ENCODE assay signal across 8 cellular contexts in genomic region chr1:93629101-93630059, GRCh38. TPM values are rescaled to one million over a fixed set of nuclear protein-coding genes. Genes with fewer than 3 reads are reported as not detected.
DNase-seq lines count a peak whose midpoint lies in the region; ATAC-seq, FAIRE-seq and TF ChIP-seq lines count a peak whose summit lies in the region.

No MANE protein-coding gene starts in this region.

- peaks cover 53% of the 10 kb centered on the region for H3K4me1 ChIP-seq in foreskin keratinocyte
- H3K4me1 ChIP-seq in pancreas = no peaks in the 10 kb centered on the region

- peak; percentile 51 to 65 for ATAC-seq in activated T-cell treated with anti-CD3 and anti-CD28 coated beads, Interleukin-2, amount 50 U/mL, for 72 hours (replicated peaks in 1 of 2)
- ATAC-seq in foreskin keratinocyte (peak; percentile 64), pancreas (peak; percentile 87 to 98 (median 96)), GM21619 (IDR thresholded peaks at IDR 0.05; ENCODE audit: unreplicated experiment) (no peak)

- no peaks in the 10 kb centered on the region for H3K9me3 ChIP-seq in pancreas

- H3K36me3 ChIP-seq in GM06990 (ENCODE audit: control insufficient read depth, insufficient read depth, low read length) (no peaks in the 10 kb centered on the region), pancreas (no peaks in the 10 kb centered on the region)

- 43 to 44% methylated on average over 9 of the region's 9 CpGs for WGBS in pancreas, 2 donors

- no peaks in the 10 kb centered on the region for H3K36me3 Mint-ChIP-seq in activated T-cell treated with anti-CD3 and anti-CD28 coated beads, Interleukin-2, amount 50 U/mL, for 72 hours (ENCODE audit: insufficient read depth in 2 of 2)

- intact Hi-C loops in pancreas (cut with DNase I) = loop anchor here in 2 of 3 donors (5.0 to 10.0 kb wide), 3 partner anchors 183 to 195 kb away; no protein-coding TSS in a partner anchor

- FAIRE-seq in A204.1 (lab: Jason Lieb, UNC) (peak; percentile 98), pancreas (lab: Jason Lieb, UNC) (peak; percentile 96)

- H3K27ac ChIP-seq in foreskin keratinocyte (no peak overlapping the region), pancreas (no peak overlapping the region)

- peak; percentile 41 for DNase-seq in GM06990 (ENCODE audit: extremely low read depth, insufficient read length)
- peak; percentile 68 for DNase-seq in HT1080 (ENCODE audit: low read depth)
- DNase-seq in NCI-H774 (lab: John Stamatoyannopoulos, UW) = peak; percentile 52
- DNase-seq in activated T-cell treated with anti-CD3 and anti-CD28 coated beads, Interleukin-2, amount 50 U/mL, for 72 hours = peak; percentile 39 to 51
- peak; percentile 29 to 66 for DNase-seq in foreskin keratinocyte
- peak in 2 of 6 donors; percentile 32 to 65 for DNase-seq in pancreas

- no peaks in the 10 kb centered on the region for H3K27me3 ChIP-seq in GM06990 (replicated peaks; ENCODE audit: control insufficient read depth, insufficient read depth, low read length)
- H3K27me3 ChIP-seq in foreskin keratinocyte = no peaks in the 10 kb centered on the region
- no peaks in the 10 kb centered on the region for H3K27me3 ChIP-seq in pancreas

- no peak overlapping the region for H3K27ac Mint-ChIP-seq in activated T-cell treated with anti-CD3 and anti-CD28 coated beads, Interleukin-2, amount 50 U/mL, for 72 hours

- H3K9me3 Mint-ChIP-seq in activated T-cell treated with anti-CD3 and anti-CD28 coated beads, Interleukin-2, amount 50 U/mL, for 72 hours = no peaks in the 10 kb centered on the region

- H3K4me3 ChIP-seq in GM06990 (replicated peaks; ENCODE audit: low read depth, low read length) (no peak overlapping the region), pancreas (no peak overlapping the region)

- no peak overlapping the region for H3K4me3 Mint-ChIP-seq in activated T-cell treated with anti-CD3 and anti-CD28 coated beads, Interleukin-2, amount 50 U/mL, for 72 hours

- peak; percentile 68 for TF ChIP-seq CTCF in GM06990 (IDR thresholded peaks at IDR 0.05; ENCODE audit: insufficient read depth, low read length, poor library complexity, severe bottlenecking)
- TF ChIP-seq CTCF in foreskin keratinocyte (conservative IDR thresholded peaks at IDR 0.05) = peak; percentile 87
- TF ChIP-seq CTCF in pancreas (IDR thresholded peaks at IDR 0.05) = peak; percentile 39 to 69 (median 68)

- H3K4me1 Mint-ChIP-seq in activated T-cell treated with anti-CD3 and anti-CD28 coated beads, Interleukin-2, amount 50 U/mL, for 72 hours (ENCODE audit: low read depth) = peaks cover 9% of the 10 kb centered on the region

- H3K27me3 Mint-ChIP-seq in activated T-cell treated with anti-CD3 and anti-CD28 coated beads, Interleukin-2, amount 50 U/mL, for 72 hours (ENCODE audit: low read depth) = peaks cover 12% of the 10 kb centered on the region

RNA-seq across cellular contexts. Expression of gene BCAR3, which starts 52.3 kb away (rescaled TPM):
- total RNA-seq in HT1080 (2014; rRNA removed; shearing (Covaris generic)) = 156 and 163 TPM in 2 replicates
- 97.9 and 102 TPM in 2 replicates for polyA plus RNA-seq in HT1080 (2015; cell fraction: cytosol; rRNA removed)
- polyA plus RNA-seq in HT1080 (2015; cell fraction: nucleus; rRNA removed) = 110 TPM in 2 replicates
- 1 to 10 TPM; 3.1 to 3.2 TPM for total RNA-seq in activated T-cell treated with anti-CD3 and anti-CD28 coated beads, Interleukin-2, amount 50 U/mL, for 72 hours
- total RNA-seq in foreskin keratinocyte = 138 and 139 TPM in 2 replicates
- 71.2 and 80.6 TPM in 2 replicates for polyA plus RNA-seq in foreskin keratinocyte
- 1 to 10 TPM; 2.4 to 8.2 (median 4.9) TPM for total RNA-seq in pancreas
- 1 to 10 TPM; 2.6 to 6.1 TPM for polyA plus RNA-seq in pancreas

Comparison
In these comparisons a context has a peak if more than half of its experiments do, and no peak if none do; other contexts are left out.
1. RNA of gene BCAR3, which starts 52.3 kb away (total RNA-seq): 156 to 163 TPM in HT1080 and 138 to 139 TPM in foreskin keratinocyte; 2.4 to 8.2 TPM in pancreas and 3.1 to 3.2 TPM in activated T-cell treated with anti-CD3 and anti-CD28 coated beads, Interleukin-2, amount 50 U/mL, for 72 hours; every median in the first group is over 10 times any median in the second.
2. Peak in every context shown above with its lines, with median percentiles within 50 percentile points of each other: CTCF ChIP-seq.